16 cellular contexts compared by ENCODE assay signal in genomic region chr1:187721216-187721615, GRCh38.
"Had no signal": no experiment of that assay in that cellular context is flagged by ENCODE, and none has a peak within 500 bp of the region (broad histone marks: within the 10 kb centered on the region; RNA-seq: fewer than 3 reads in every experiment).

No MANE protein-coding gene starts in this region.

- H3K79me2 ChIP-seq: parathyroid adenoma had no signal

- H3K4me1 ChIP-seq: heart left ventricle, parathyroid adenoma, psoas muscle, stomach had no signal

- H3K9ac ChIP-seq: parathyroid adenoma had no signal

- H3K9me3 ChIP-seq: heart left ventricle, psoas muscle, stomach had no signal

- H3K4me3 ChIP-seq: heart left ventricle, lung, psoas muscle, skin epidermis, stomach had no signal

- H3K36me3 ChIP-seq: heart left ventricle, stomach had no signal

- H3K27ac ChIP-seq: heart left ventricle, parathyroid adenoma, psoas muscle, skin epidermis, stomach had no signal

- H2AFZ ChIP-seq: parathyroid adenoma had no signal

- H3K27me3 ChIP-seq: heart left ventricle, stomach had no signal

- DNase-seq: effector memory CD4-positive, alpha-beta T cell; heart left ventricle; hippocampal formation; left colon; left ventricle myocardium superior; mesenchymal stem cell; midbrain; naive B cell; psoas muscle; retina; stimulated activated naive CD4-positive, alpha-beta T cell; stomach; trophoblast cell had no signal
